Comparison of ENCODE assay signal across 1 cellular context in the genomic region with DNA sequence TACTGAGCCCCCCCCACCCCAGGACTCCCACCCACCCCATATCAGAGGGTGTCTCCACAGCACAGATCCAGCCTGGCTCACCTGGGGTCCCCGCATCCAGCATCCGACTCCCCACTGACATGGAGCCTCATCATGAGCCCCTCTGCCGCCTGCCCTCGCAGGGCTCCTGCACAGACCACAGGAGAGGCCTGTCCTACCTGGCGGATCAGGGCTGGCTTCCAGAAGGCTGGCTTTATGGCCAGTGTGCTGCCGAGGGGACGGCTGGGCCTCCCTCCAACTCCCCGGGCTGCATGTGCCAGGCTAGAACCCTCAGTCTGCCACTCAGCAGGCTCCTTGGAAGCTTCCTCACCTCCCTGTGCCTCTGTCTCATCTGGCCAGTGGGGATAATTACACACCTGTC.
TF ChIP-seq lines count a peak whose summit lies in the region.

No MANE protein-coding gene starts in this region.

TF ChIP-seq in IMR-90, 13 proteins besides CTCF, POLR2A, EP300 and RAD21:
- TF ChIP-seq FOS (IDR thresholded peaks at IDR 0.05; ENCODE audit: low read depth, low read length), result no peak
